8 cellular contexts compared by ENCODE assay signal in the genomic region with DNA sequence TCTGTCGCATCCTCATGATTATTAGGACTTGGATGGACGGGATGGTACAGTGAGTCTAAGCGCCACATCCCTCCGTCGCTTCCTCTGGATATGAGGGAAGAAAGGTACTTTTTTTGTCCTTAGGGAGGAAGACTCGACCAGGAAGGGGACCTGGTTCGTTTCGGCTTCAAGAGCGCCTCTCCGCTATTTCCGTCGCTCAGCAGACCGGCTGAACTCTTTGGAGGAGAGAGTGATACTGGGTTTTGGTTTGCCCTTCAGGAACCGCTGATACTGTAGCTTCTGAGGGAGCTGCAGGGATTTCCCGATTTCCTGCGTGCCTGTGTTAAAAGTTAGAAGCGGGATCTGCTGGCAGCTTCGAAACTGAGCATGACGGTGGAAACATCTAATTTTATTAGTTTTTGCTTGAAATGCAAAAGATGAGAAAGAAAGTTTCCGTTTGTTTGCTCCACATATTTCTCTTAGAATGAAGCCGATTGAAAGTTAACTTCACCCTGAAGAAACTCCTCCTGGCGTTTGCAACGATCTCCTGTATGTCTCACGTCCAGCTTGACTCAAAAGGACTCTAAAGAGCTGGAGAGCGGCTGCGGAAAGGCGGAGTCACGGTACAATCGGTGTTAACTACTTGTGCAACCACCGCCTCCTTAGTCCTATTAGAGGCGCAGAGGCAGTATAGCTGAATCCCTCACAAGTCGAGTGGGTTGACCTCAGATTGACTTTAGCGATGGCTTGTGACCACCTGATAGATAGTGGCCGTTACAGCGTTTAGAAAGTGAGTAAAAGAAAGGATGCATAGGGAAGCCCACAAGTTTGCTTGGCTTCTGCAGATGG.
DNase-seq lines count a peak whose midpoint lies in the region; ATAC-seq, FAIRE-seq and TF ChIP-seq lines count a peak whose summit lies in the region.

No MANE protein-coding gene starts in this region.

- H3K36me3 Mint-ChIP-seq in endothelial cell (ENCODE audit: low read depth, unreplicated experiment) = peaks cover 7% of the 10 kb centered on the region
- peaks cover 5 to 11% of the 10 kb centered on the region in 2 donors for H3K36me3 Mint-ChIP-seq in stimulated activated naive B cell treated with anti-CD40 and anti-IgM and Interleukin-4, amounts not matched to agents 10 μg/mL and 1 μg/mL and 100 μg/mL, for 72 hours

- CTCF ChIA-PET in HepG2 (lab: Yijun Ruan, JAX; ENCODE audit: low intra/inter-chr PET ratio, low total read pairs) = no interaction called here

- no peak for FAIRE-seq in HepG2 (lab: Jason Lieb, UNC)

- intact Hi-C loops in HepG2 (cut with micrococcal nuclease; ENCODE audit: unreplicated experiment) = loop anchor here (5.0 kb wide), 1 partner anchor 148 kb away; no protein-coding TSS in a partner anchor
- intact Hi-C loops in right lobe of liver (cut with DNase I) = no loop called here

- peaks cover 26% of the 10 kb centered on the region for H3K4me1 Mint-ChIP-seq in endothelial cell (ENCODE audit: unreplicated experiment)
- peaks cover 15 to 18% of the 10 kb centered on the region in 2 donors for H3K4me1 Mint-ChIP-seq in stimulated activated naive B cell treated with anti-CD40 and anti-IgM and Interleukin-4, amounts not matched to agents 10 μg/mL and 1 μg/mL and 100 μg/mL, for 72 hours

- H3K27ac ChIP-seq in HepG2 (ENCODE audit: extremely low read length, insufficient read depth, low read length) (no peak overlapping the region), right lobe of liver (no peak overlapping the region)

- no peak for TF ChIP-seq EP300 in HepG2 (IDR thresholded peaks at IDR 0.05; ENCODE audit: low read depth in 2 of 2, low read length in 2 of 2)
- TF ChIP-seq EP300 in HepG2 (CRISPR knock-in tag; IDR thresholded peaks at IDR 0.05; ENCODE audit: borderline replicate concordance) = no peak

- POLR2A ChIA-PET in HepG2 (lab: Yijun Ruan, JAX) = interaction anchor here (1.2 to 2.0 kb wide), 2 partner anchors 17 to 459 kb away, joined by 3 to 5 read pairs; no protein-coding TSS in a partner anchor

- H3K9me3 ChIP-seq in HepG2 (ENCODE audit: low read length) = 0 out of 2 replicates have a peak, but pooled peaks cover 3% of the 10 kb centered on the region
- H3K9me3 ChIP-seq in right lobe of liver = no peaks in the 10 kb centered on the region
- no peaks in the 10 kb centered on the region for H3K9me3 ChIP-seq in HAP-1

- H3K27me3 Mint-ChIP-seq in endothelial cell (ENCODE audit: unreplicated experiment) = peaks cover 14% of the 10 kb centered on the region
- peaks cover 77 to 94% of the 10 kb centered on the region in 2 donors for H3K27me3 Mint-ChIP-seq in stimulated activated naive B cell treated with anti-CD40 and anti-IgM and Interleukin-4, amounts not matched to agents 10 μg/mL and 1 μg/mL and 100 μg/mL, for 72 hours

- TF ChIP-seq CTCF in HepG2 (CRISPR knock-in tag; IDR thresholded peaks at IDR 0.05) (no peak), right lobe of liver (IDR thresholded peaks at IDR 0.05) (no peak), endothelial cell (IDR thresholded peaks at IDR 0.05; ENCODE audit: unreplicated experiment) (no peak)

- H2AFZ ChIP-seq in HepG2 (ENCODE audit: low read length) = no peak overlapping the region

- ATAC-seq in HepG2 (peak; percentile 47), right lobe of liver (no peak), HG02981 (IDR thresholded peaks at IDR 0.05; ENCODE audit: unreplicated experiment) (no peak)
- ATAC-seq in stimulated activated naive B cell treated with anti-CD40 and anti-IgM and Interleukin-4, amounts not matched to agents 10 μg/mL and 1 μg/mL and 100 μg/mL, for 72 hours (replicated peaks) = no peak

- H3K27me3 ChIP-seq in HepG2 (ENCODE audit: control insufficient read depth in 1 of 2, insufficient read depth in 2 of 2, low read length in 2 of 2) (no peaks in the 10 kb centered on the region; a peak in 3 of 5 replicates), right lobe of liver (peaks cover 11 to 32% of the 10 kb centered on the region in 2 donors), HAP-1 (ENCODE audit: low read depth) (no peaks in the 10 kb centered on the region)

- DNase-seq in HepG2 (ENCODE audit: low spot score) (peak; percentile 29), right lobe of liver (no peak), RPMI8226 (peak; percentile 69), endothelial cell (ENCODE audit: low spot score) (no peak), NCI-H128 (lab: John Stamatoyannopoulos, UW; ENCODE audit: unreplicated experiment) (no peak), HAP-1 (ENCODE audit: low spot score in 2 of 2) (no peak)
- DNase-seq in stimulated activated naive B cell treated with anti-CD40 and anti-IgM and Interleukin-4, amounts not matched to agents 10 μg/mL and 1 μg/mL and 100 μg/mL, for 72 hours = no peak

- H4K20me1 ChIP-seq in HepG2 (ENCODE audit: insufficient read depth, low read length) = no peaks in the 10 kb centered on the region

- 18% methylated on average over 35 of the region's 35 CpGs for WGBS in HepG2 (ENCODE audit: low lambda C conversion rate)
- WGBS in right lobe of liver (ENCODE audit: insufficient coverage, low coverage, low lambda C conversion rate, missing lambda C conversion rate) = 3% methylated on average over 32 of the region's 35 CpGs

- BruUV-seq in HepG2 (replicated peaks; lab: Mats Ljungman, UMichigan) = no TSS peak

- H3K4me1 ChIP-seq in HepG2 (ENCODE audit: insufficient read depth, low read length) (peaks cover 65% of the 10 kb centered on the region), right lobe of liver (no peaks in the 10 kb centered on the region), HAP-1 (no peaks in the 10 kb centered on the region)

- H3K4me2 ChIP-seq in HepG2 (ENCODE audit: low read depth, low read length) = peak overlapping the region; percentile 95

- in situ Hi-C loops in HepG2 (cut with HindIII; ENCODE audit: extremely low pct_ligation_motif_present, low pct_unique_long_range_greater_than_20kb) = no loop called here
- in situ Hi-C loops in HAP-1 (cut with MboI; ENCODE audit: low sequenced_read_pairs) = no loop called here

- H3K36me3 ChIP-seq in HepG2 (replicated peaks in 1 of 2; ENCODE audit: control insufficient read depth in 1 of 2, insufficient read depth in 2 of 2, low read length in 2 of 2) (no peaks in the 10 kb centered on the region), right lobe of liver (no peaks in the 10 kb centered on the region), HAP-1 (replicated peaks) (no peaks in the 10 kb centered on the region)

- TF ChIP-seq POLR2A in HepG2 (IDR thresholded peaks at IDR 0.05; ENCODE audit: insufficient read depth in 1 of 2, low read depth in 2 of 2, low read length in 2 of 2) = no peak
- TF ChIP-seq POLR2A in right lobe of liver (IDR thresholded peaks at IDR 0.05) = no peak

- peak overlapping the region; percentile 78 for H3K4me3 Mint-ChIP-seq in endothelial cell (ENCODE audit: unreplicated experiment)
- H3K4me3 Mint-ChIP-seq in stimulated activated naive B cell treated with anti-CD40 and anti-IgM and Interleukin-4, amounts not matched to agents 10 μg/mL and 1 μg/mL and 100 μg/mL, for 72 hours = peak overlapping the region in 1 of 2 donors; percentile 47

- TF ChIP-seq RAD21 in HepG2 (CRISPR knock-in tag; IDR thresholded peaks at IDR 0.05) = no peak

- no peak overlapping the region for H3K27ac Mint-ChIP-seq in endothelial cell (ENCODE audit: unreplicated experiment)
- peak overlapping the region; percentile 15 for H3K27ac Mint-ChIP-seq in stimulated activated naive B cell treated with anti-CD40 and anti-IgM and Interleukin-4, amounts not matched to agents 10 μg/mL and 1 μg/mL and 100 μg/mL, for 72 hours

- no peaks in the 10 kb centered on the region for H3K9me3 Mint-ChIP-seq in endothelial cell (ENCODE audit: unreplicated experiment)
- H3K9me3 Mint-ChIP-seq in stimulated activated naive B cell treated with anti-CD40 and anti-IgM and Interleukin-4, amounts not matched to agents 10 μg/mL and 1 μg/mL and 100 μg/mL, for 72 hours = peaks cover 6 to 9% of the 10 kb centered on the region in 2 donors

- H3K4me3 ChIP-seq in HepG2 (replicated peaks in 1 of 3; ENCODE audit: insufficient read depth in 1 of 3, low read depth in 2 of 3, low read length in 3 of 3) (peak overlapping the region; percentile 42 to 62 (median 57)), right lobe of liver (no peak overlapping the region), HAP-1 (no peak overlapping the region)

- H3K79me2 ChIP-seq in HepG2 (ENCODE audit: insufficient read depth, low read length) = no peaks in the 10 kb centered on the region

- peak overlapping the region; percentile 14; the same call in 1 of the 2 replicates for H3K9ac ChIP-seq in HepG2 (ENCODE audit: insufficient read depth, low read depth, low read length)

TF ChIP-seq in HepG2, 621 proteins besides CTCF, POLR2A, EP300 and RAD21 (continues in another document):
- TF ChIP-seq, protein P1, sequence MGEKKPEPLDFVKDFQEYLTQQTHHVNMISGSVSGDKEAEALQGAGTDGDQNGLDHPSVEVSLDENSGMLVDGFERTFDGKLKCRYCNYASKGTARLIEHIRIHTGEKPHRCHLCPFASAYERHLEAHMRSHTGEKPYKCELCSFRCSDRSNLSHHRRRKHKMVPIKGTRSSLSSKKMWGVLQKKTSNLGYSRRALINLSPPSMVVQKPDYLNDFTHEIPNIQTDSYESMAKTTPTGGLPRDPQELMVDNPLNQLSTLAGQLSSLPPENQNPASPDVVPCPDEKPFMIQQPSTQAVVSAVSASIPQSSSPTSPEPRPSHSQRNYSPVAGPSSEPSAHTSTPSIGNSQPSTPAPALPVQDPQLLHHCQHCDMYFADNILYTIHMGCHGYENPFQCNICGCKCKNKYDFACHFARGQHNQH (CRISPR knock-in tag; IDR thresholded peaks at IDR 0.05) = no peak
- TF ChIP-seq NCOR1 (IDR thresholded peaks at IDR 0.05; ENCODE audit: borderline replicate concordance, low read length) (no peak), ZKSCAN8 (CRISPR knock-in tag; IDR thresholded peaks at IDR 0.05; ENCODE audit: borderline replicate concordance) (no peak), LBX2 (CRISPR knock-in tag; IDR thresholded peaks at IDR 0.05; ENCODE audit: borderline replicate concordance) (no peak), CEBPB (IDR thresholded peaks at IDR 0.05; ENCODE audit: borderline replicate concordance, low read depth, low read length) (0 out of 2 replicates have a peak, but pooled peaks have one; percentile 10)

Comparison
In these comparisons a context has a peak if more than half of its experiments do, and no peak if none do; other contexts are left out.
1. DNase-seq: peak in HepG2 (single experiment) and RPMI8226 (single experiment); none in right lobe of liver (0 of 3), endothelial cell (single experiment), stimulated activated naive B cell treated with anti-CD40 and anti-IgM and Interleukin-4, amounts not matched to agents 10 μg/mL and 1 μg/mL and 100 μg/mL, for 72 hours (single experiment), NCI-H128 (single experiment) and HAP-1 (0 of 2).
2. H3K4me3 ChIP-seq: peak in HepG2 (3 of 3); none in right lobe of liver (0 of 3) and HAP-1 (single experiment).